Comparison of ENCODE assay signal across 23 cellular contexts in genomic region chr5:140054086-140054689, GRCh38. TPM values are rescaled to one million over a fixed set of nuclear protein-coding genes. Genes with fewer than 3 reads are reported as not detected.
A peak's percentile ranks its signal among the peaks of the same experiment; 100 is the strongest.
DNase-seq lines count a peak whose midpoint lies in the region; ATAC-seq lines count a peak whose summit lies in the region.
"Had no signal": no experiment of that assay in that cellular context is flagged by ENCODE, and none has a peak within 500 bp of the region (broad histone marks: within the 10 kb centered on the region; RNA-seq: fewer than 3 reads in every experiment).

No MANE protein-coding gene starts in this region.

- ATAC-seq in HG03457 (IDR thresholded peaks at IDR 0.05; ENCODE audit: unreplicated experiment): no peak
- ATAC-seq: activated CD8-positive, alpha-beta T cell treated with anti-CD3 and anti-CD28 coated beads, Interleukin-2, amount 10 ng/mL, durations not matched to agents 7 days and 5 days; CD8-positive, alpha-beta T cell had no signal

- in situ Hi-C loops in Caki2 (cut with HindIII; ENCODE audit: low pct_unique_long_range_greater_than_20kb, low sequenced_read_pairs): loop anchor here (25.0 kb wide), 1 partner anchor 108 kb away; no protein-coding TSS in a partner anchor

- peak; percentile 43 for DNase-seq in DMS 273 (lab: John Stamatoyannopoulos, UW; ENCODE audit: unreplicated experiment)
- DNase-seq in DMS 273 treated with DMSO at 0.1 percent for 48 hours (lab: John Stamatoyannopoulos, UW): no peak
- DNase-seq in Caki2 (ENCODE audit: low read depth): peak; percentile 43
- peak; percentile 23 for DNase-seq in RPMI8226
- DNase-seq in left kidney (ENCODE audit: low read depth, low spot score): peak; percentile 17
- DNase-seq in DMS114 treated with DMSO at 0.1 percent for 48 hours (lab: John Stamatoyannopoulos, UW; ENCODE audit: unreplicated experiment): no peak
- DNase-seq in activated gamma-delta T cell (lab: John Stamatoyannopoulos, UW): no peak
- DNase-seq: activated CD8-positive, alpha-beta T cell treated with anti-CD3 and anti-CD28 coated beads, Interleukin-2, amount 10 ng/mL, durations not matched to agents 7 days and 5 days; activated effector memory CD4-positive, alpha-beta T cell treated with anti-CD3 and anti-CD28 coated beads, Interleukin-2, amount 50 U/mL, for 16 hours; AML-193; CD8-positive, alpha-beta T cell; effector CD8-positive, alpha-beta T cell; erythroblast; foreskin fibroblast; IMR-90; lower lobe of right lung; NCI-H1417 treated with DMSO at 0.1 percent for 48 hours; NCI-H2107; NCI-H510A treated with DMSO at 0.1 percent for 48 hours; SK-N-SH; T-helper 2 cell; trophoblast cell had no signal

RNA-seq across cellular contexts. Expression of gene NRG2, which starts 11.1 kb away (rescaled TPM):
- total RNA-seq in Caki2 (2014; rRNA removed; shearing (Covaris generic); ENCODE audit: low replicate concordance): 0.96 and 6.8 TPM in 2 replicates
- total RNA-seq: activated CD8-positive, alpha-beta T cell treated with anti-CD3 and anti-CD28 coated beads, Interleukin-2, amount 10 ng/mL, durations not matched to agents 7 days and 5 days had no signal

RNA-seq across cellular contexts. Expression of gene PURA, which starts 59.7 kb away (rescaled TPM):
- 2.6 and 4.5 TPM in 2 replicates for total RNA-seq in Caki2 (2014; rRNA removed; shearing (Covaris generic); ENCODE audit: low replicate concordance)

Comparison
In these comparisons a context has a peak if more than half of its experiments do, and no peak if none do; other contexts are left out.
1. DNase-seq: peak in DMS 273 (single experiment), Caki2 (single experiment), RPMI8226 (single experiment) and left kidney (single experiment); none in DMS 273 treated with DMSO at 0.1 percent for 48 hours (single experiment), DMS114 treated with DMSO at 0.1 percent for 48 hours (single experiment) and activated gamma-delta T cell (single experiment).